ENCODE assay signal across 8 cellular contexts in genomic region chr3:150286390-150287147, GRCh38.
DNase-seq lines count a peak whose midpoint lies in the region; ATAC-seq, FAIRE-seq and TF ChIP-seq lines count a peak whose summit lies in the region.

No MANE protein-coding gene starts in this region.

- TF ChIP-seq POLR2A in H54 (IDR thresholded peaks at IDR 0.05; ENCODE audit: low read depth, low read length), result no peak
- TF ChIP-seq POLR2A in NB4 (IDR thresholded peaks at IDR 0.05; ENCODE audit: extremely low read depth, insufficient read length), result no peak

- POLR2A ChIA-PET in T-cell (lab: Charles Lee), result interaction anchor here in 1 of 2 donors (0.5 kb wide), 1 partner anchor 28 kb away, joined by 4 read pairs; no protein-coding TSS in a partner anchor

- peak; percentile 98 for FAIRE-seq in H54 (lab: Jason Lieb, UNC)

- H3K27me3 Mint-ChIP-seq in natural killer cell (ENCODE audit: low read depth in 2 of 2) (peaks cover 18 to 61% of the 10 kb centered on the region in 2 donors), T-cell (peaks cover 10 to 18% of the 10 kb centered on the region in 2 donors)
- peaks cover 21 to 61% of the 10 kb centered on the region in 2 donors for H3K27me3 Mint-ChIP-seq in natural killer cell treated with Interleukin-12 subunit alpha and Interleukin-12 subunit beta and Interleukin-15 and Interleukin-18, amount 100 ng/mL, for 72 hours

- TF ChIP-seq CTCF in natural killer cell (IDR thresholded peaks at IDR 0.05), result peak; percentile 31
- peak; percentile 11 for TF ChIP-seq CTCF in NB4 (IDR thresholded peaks at IDR 0.05; ENCODE audit: low read depth, low read length)

- H3K9me3 Mint-ChIP-seq in natural killer cell (no peaks in the 10 kb centered on the region), T-cell (no peaks in the 10 kb centered on the region)
- H3K9me3 Mint-ChIP-seq in natural killer cell treated with Interleukin-12 subunit alpha and Interleukin-12 subunit beta and Interleukin-15 and Interleukin-18, amount 100 ng/mL, for 72 hours, result no peaks in the 10 kb centered on the region

- no peak overlapping the region for H3K4me3 Mint-ChIP-seq in natural killer cell
- H3K4me3 Mint-ChIP-seq in natural killer cell treated with Interleukin-12 subunit alpha and Interleukin-12 subunit beta and Interleukin-15 and Interleukin-18, amount 100 ng/mL, for 72 hours, result no peak overlapping the region
- no peak overlapping the region for H3K4me3 Mint-ChIP-seq in T-cell

- no peak overlapping the region for H3K4me3 ChIP-seq in NB4 (ENCODE audit: low read depth, low read length)

- CTCF ChIA-PET in T-cell (lab: Charles Lee), result interaction anchor here (1.0 to 1.6 kb wide), 7 partner anchors 10 to 209 kb away, joined by 3 to 19 read pairs (median 4); no protein-coding TSS in a partner anchor

- ATAC-seq in natural killer cell (peak; percentile 39 to 67 (median 40)), T-cell (replicated peaks in 1 of 4) (peak; percentile 68 to 75 (median 72))
- ATAC-seq in natural killer cell treated with Interleukin-12 subunit alpha and Interleukin-12 subunit beta and Interleukin-15 and Interleukin-18, amount 100 ng/mL, for 72 hours, result no peak

- H3K4me1 Mint-ChIP-seq in natural killer cell (peaks cover 0 to 3% of the 10 kb centered on the region in 2 donors), T-cell (no peaks in the 10 kb centered on the region)
- no peaks in the 10 kb centered on the region for H3K4me1 Mint-ChIP-seq in natural killer cell treated with Interleukin-12 subunit alpha and Interleukin-12 subunit beta and Interleukin-15 and Interleukin-18, amount 100 ng/mL, for 72 hours (ENCODE audit: low read depth in 2 of 2)

- intact Hi-C loops in natural killer cell (cut with micrococcal nuclease), result loop anchor here (5.0 kb wide), 1 partner anchor 211 kb away; no protein-coding TSS in a partner anchor

- no peak overlapping the region for H3K27ac Mint-ChIP-seq in natural killer cell
- no peak overlapping the region for H3K27ac Mint-ChIP-seq in natural killer cell treated with Interleukin-12 subunit alpha and Interleukin-12 subunit beta and Interleukin-15 and Interleukin-18, amount 100 ng/mL, for 72 hours
- H3K27ac Mint-ChIP-seq in T-cell, result no peak overlapping the region

- DNase-seq in natural killer cell (no peak), H54 (ENCODE audit: insufficient read length, low spot score) (no peak), NB4 (ENCODE audit: low read depth) (peak; percentile 25), T-cell (peak in 8 of 34 experiments; percentile 0 to 16 (median 3)), fibroblast of the conjunctiva (ENCODE audit: low read depth) (peak; percentile 51), pulmonary artery endothelial cell (ENCODE audit: low read depth, low spot score) (peak; percentile 20), UCSD-AML1 (lab: John Stamatoyannopoulos, UW; ENCODE audit: unreplicated experiment) (no peak)
- DNase-seq in natural killer cell treated with Interleukin-12 subunit alpha and Interleukin-12 subunit beta and Interleukin-15 and Interleukin-18, amount 100 ng/mL, for 72 hours (ENCODE audit: low spot score), result no peak

- H3K36me3 Mint-ChIP-seq in natural killer cell (no peaks in the 10 kb centered on the region), T-cell (no peaks in the 10 kb centered on the region)
- H3K36me3 Mint-ChIP-seq in natural killer cell treated with Interleukin-12 subunit alpha and Interleukin-12 subunit beta and Interleukin-15 and Interleukin-18, amount 100 ng/mL, for 72 hours, result no peaks in the 10 kb centered on the region

Comparison
In these comparisons a context has a peak if more than half of its experiments do, and no peak if none do; other contexts are left out.
1. ATAC-seq: peak in natural killer cell (3 of 3) and T-cell (4 of 4); none in natural killer cell treated with Interleukin-12 subunit alpha and Interleukin-12 subunit beta and Interleukin-15 and Interleukin-18, amount 100 ng/mL, for 72 hours (0 of 2).
2. DNase-seq: peak in NB4 (single experiment), fibroblast of the conjunctiva (single experiment) and pulmonary artery endothelial cell (single experiment); none in natural killer cell (single experiment), natural killer cell treated with Interleukin-12 subunit alpha and Interleukin-12 subunit beta and Interleukin-15 and Interleukin-18, amount 100 ng/mL, for 72 hours (single experiment), H54 (single experiment) and UCSD-AML1 (single experiment).